ENCODE assay signal across 8 cellular contexts in the genomic region with DNA sequence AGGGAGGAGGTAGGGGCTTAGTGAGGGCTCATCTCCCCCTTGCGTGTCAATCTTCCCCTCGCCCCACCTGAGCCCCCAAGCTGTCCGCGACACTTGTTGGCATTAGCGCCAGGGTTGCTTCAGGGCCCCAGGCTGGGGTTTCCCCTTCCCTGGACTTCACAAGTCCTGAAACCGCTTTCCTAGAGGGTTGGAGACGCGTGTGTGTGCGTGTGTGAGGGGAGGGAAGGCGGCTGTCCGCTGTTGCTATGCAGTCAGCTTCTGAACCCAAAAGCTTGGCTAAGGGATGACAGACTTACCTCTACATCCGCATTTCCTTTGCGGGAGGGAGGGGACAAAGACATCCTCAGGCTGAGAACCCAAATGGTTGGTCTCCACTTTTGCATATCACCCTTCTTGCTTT. TPM values are rescaled to one million over a fixed set of nuclear protein-coding genes. Genes with fewer than 3 reads are reported as not detected.
DNase-seq lines count a peak whose midpoint lies in the region; ATAC-seq and TF ChIP-seq lines count a peak whose summit lies in the region.

No MANE protein-coding gene starts in this region.

- intact Hi-C loops in esophagus muscularis mucosa (cut with DNase I), result no loop called here

- no peak for TF ChIP-seq EP300 in esophagus muscularis mucosa (IDR thresholded peaks at IDR 0.05)

- ATAC-seq in activated CD8-positive, alpha-beta memory T cell treated with anti-CD3 and anti-CD28 coated beads, Interleukin-2, amount 10 ng/mL, durations not matched to agents 7 days and 5 days, result no peak
- ATAC-seq in T-cell (replicated peaks in 1 of 4) (peak in 1 of 4 experiments; percentile 27), omental fat pad (ENCODE audit: low FRiP score) (no peak)
- no peak for ATAC-seq in stimulated activated naive B cell treated with anti-CD40 and anti-IgM and Interleukin-4, amounts not matched to agents 10 μg/mL and 1 μg/mL and 100 μg/mL, for 72 hours (replicated peaks)

- peak overlapping the region; percentile 56 to 64 (median 62) for H3K4me3 ChIP-seq in esophagus muscularis mucosa

- peaks cover 0 to 73% (median 32%) of the 10 kb centered on the region in 4 donors for H3K27me3 ChIP-seq in esophagus muscularis mucosa

- H3K9me3 Mint-ChIP-seq in activated CD8-positive, alpha-beta memory T cell treated with anti-CD3 and anti-CD28 coated beads, Interleukin-2, amount 10 ng/mL, durations not matched to agents 7 days and 5 days (ENCODE audit: low read depth), result no peaks in the 10 kb centered on the region
- no peaks in the 10 kb centered on the region for H3K9me3 Mint-ChIP-seq in T-cell
- H3K9me3 Mint-ChIP-seq in stimulated activated naive B cell treated with anti-CD40 and anti-IgM and Interleukin-4, amounts not matched to agents 10 μg/mL and 1 μg/mL and 100 μg/mL, for 72 hours, result no peaks in the 10 kb centered on the region

- TF ChIP-seq CTCF in esophagus muscularis mucosa (IDR thresholded peaks at IDR 0.05) (no peak), omental fat pad (IDR thresholded peaks at IDR 0.05) (no peak)

- 16% methylated on average over 8 of the region's 13 CpGs for WGBS in esophagus muscularis mucosa

- H3K36me3 Mint-ChIP-seq in activated CD8-positive, alpha-beta memory T cell treated with anti-CD3 and anti-CD28 coated beads, Interleukin-2, amount 10 ng/mL, durations not matched to agents 7 days and 5 days, result no peaks in the 10 kb centered on the region
- peaks cover 9% of the 10 kb centered on the region for H3K36me3 Mint-ChIP-seq in T-cell
- peaks cover 0 to 3% of the 10 kb centered on the region in 2 donors for H3K36me3 Mint-ChIP-seq in stimulated activated naive B cell treated with anti-CD40 and anti-IgM and Interleukin-4, amounts not matched to agents 10 μg/mL and 1 μg/mL and 100 μg/mL, for 72 hours

- peak overlapping the region; percentile 76 for H3K4me3 Mint-ChIP-seq in activated CD8-positive, alpha-beta memory T cell treated with anti-CD3 and anti-CD28 coated beads, Interleukin-2, amount 10 ng/mL, durations not matched to agents 7 days and 5 days
- H3K4me3 Mint-ChIP-seq in T-cell, result peak overlapping the region; percentile 83 to 90 (median 89)
- peak overlapping the region; percentile 58 to 69 for H3K4me3 Mint-ChIP-seq in stimulated activated naive B cell treated with anti-CD40 and anti-IgM and Interleukin-4, amounts not matched to agents 10 μg/mL and 1 μg/mL and 100 μg/mL, for 72 hours

- peaks cover 7% of the 10 kb centered on the region for H3K27me3 Mint-ChIP-seq in activated CD8-positive, alpha-beta memory T cell treated with anti-CD3 and anti-CD28 coated beads, Interleukin-2, amount 10 ng/mL, durations not matched to agents 7 days and 5 days
- no peaks in the 10 kb centered on the region for H3K27me3 Mint-ChIP-seq in T-cell
- H3K27me3 Mint-ChIP-seq in stimulated activated naive B cell treated with anti-CD40 and anti-IgM and Interleukin-4, amounts not matched to agents 10 μg/mL and 1 μg/mL and 100 μg/mL, for 72 hours, result peaks cover 53 to 55% of the 10 kb centered on the region in 2 donors

- peaks cover 5 to 23% (median 15%) of the 10 kb centered on the region in 4 donors for H3K4me1 ChIP-seq in esophagus muscularis mucosa

- no peak for TF ChIP-seq POLR2A in esophagus muscularis mucosa (IDR thresholded peaks at IDR 0.05; ENCODE audit: low read depth)
- TF ChIP-seq POLR2A in erythroblast (IDR thresholded peaks at IDR 0.05; ENCODE audit: low read length), result no peak

- no peaks in the 10 kb centered on the region for H3K36me3 ChIP-seq in esophagus muscularis mucosa

- peaks cover 36% of the 10 kb centered on the region for H3K4me1 Mint-ChIP-seq in activated CD8-positive, alpha-beta memory T cell treated with anti-CD3 and anti-CD28 coated beads, Interleukin-2, amount 10 ng/mL, durations not matched to agents 7 days and 5 days
- peaks cover 43 to 52% (median 46%) of the 10 kb centered on the region in 3 donors for H3K4me1 Mint-ChIP-seq in T-cell
- peaks cover 9 to 16% of the 10 kb centered on the region in 2 donors for H3K4me1 Mint-ChIP-seq in stimulated activated naive B cell treated with anti-CD40 and anti-IgM and Interleukin-4, amounts not matched to agents 10 μg/mL and 1 μg/mL and 100 μg/mL, for 72 hours

- H3K27ac ChIP-seq in esophagus muscularis mucosa (replicated peaks in 1 of 4), result no peak overlapping the region

- H3K9me3 ChIP-seq in esophagus muscularis mucosa, result no peaks in the 10 kb centered on the region

- CTCF ChIA-PET in activated CD8-positive, alpha-beta memory T cell treated with anti-CD3 and anti-CD28 coated beads, Interleukin-2, amount 10 ng/mL, durations not matched to agents 7 days and 5 days (lab: Charles Lee), result interaction anchor here (1.0 to 5.1 kb wide), 4 partner anchors 10 to 54 kb away, joined by 4 to 46 read pairs (median 6); no protein-coding TSS in a partner anchor
- CTCF ChIA-PET in T-cell (lab: Charles Lee), result interaction anchor here in 1 of 2 donors (0.5 to 1.7 kb wide), 2 partner anchors 19 to 60 kb away, joined by 4 to 9 read pairs; no protein-coding TSS in a partner anchor

- POLR2A ChIA-PET in T-cell (lab: Charles Lee), result interaction anchor here in 1 of 2 donors (0.6 kb wide), 1 partner anchor 742 kb away, joined by 3 read pairs; no protein-coding TSS in a partner anchor

- peak overlapping the region; percentile 63 for H3K27ac Mint-ChIP-seq in activated CD8-positive, alpha-beta memory T cell treated with anti-CD3 and anti-CD28 coated beads, Interleukin-2, amount 10 ng/mL, durations not matched to agents 7 days and 5 days
- H3K27ac Mint-ChIP-seq in T-cell, result peak overlapping the region; percentile 75 to 82
- no peak overlapping the region for H3K27ac Mint-ChIP-seq in stimulated activated naive B cell treated with anti-CD40 and anti-IgM and Interleukin-4, amounts not matched to agents 10 μg/mL and 1 μg/mL and 100 μg/mL, for 72 hours

- no peak for DNase-seq in activated CD8-positive, alpha-beta memory T cell treated with anti-CD3 and anti-CD28 coated beads, Interleukin-2, amount 10 ng/mL, durations not matched to agents 7 days and 5 days
- DNase-seq in activated CD8-positive, alpha-beta memory T cell treated with anti-CD3 and anti-CD28 coated beads for 24 hours, result no peak
- peak in 12 of 34 experiments; percentile 3 to 30 (median 14) for DNase-seq in T-cell
- no peak for DNase-seq in esophagus muscularis mucosa (ENCODE audit: extremely low spot score)
- no peak for DNase-seq in stimulated activated naive B cell treated with anti-CD40 and anti-IgM and Interleukin-4, amounts not matched to agents 10 μg/mL and 1 μg/mL and 100 μg/mL, for 72 hours
- DNase-seq in hepatic stellate cell (ENCODE audit: low spot score), result no peak
- no peak for DNase-seq in omental fat pad (ENCODE audit: low spot score)
- no peak for DNase-seq in erythroblast (lab: John Stamatoyannopoulos, UW)

RNA-seq across cellular contexts. Expression of gene GOLGA7B, which starts 0.8 kb away (rescaled TPM):
- 1 to 10 TPM; 1.5 to 4.3 TPM for total RNA-seq in activated CD8-positive, alpha-beta memory T cell treated with anti-CD3 and anti-CD28 coated beads, Interleukin-2, amount 10 ng/mL, durations not matched to agents 7 days and 5 days
- 10 to 100 TPM in 4 of 5 donors, 1 to 10 TPM in 1; 9.4 to 16.7 (median 12.2) TPM for total RNA-seq in T-cell
- total RNA-seq in esophagus muscularis mucosa, result under 1 TPM; under 0.01 to 0.33 (median 0.18) TPM
- total RNA-seq in omental fat pad, result 1 to 10 TPM in 1 of 4 donors, under 1 TPM in 3; 0.19 to 1.6 (median 0.57) TPM
